11 cellular contexts compared by ENCODE assay signal in the genomic region with DNA sequence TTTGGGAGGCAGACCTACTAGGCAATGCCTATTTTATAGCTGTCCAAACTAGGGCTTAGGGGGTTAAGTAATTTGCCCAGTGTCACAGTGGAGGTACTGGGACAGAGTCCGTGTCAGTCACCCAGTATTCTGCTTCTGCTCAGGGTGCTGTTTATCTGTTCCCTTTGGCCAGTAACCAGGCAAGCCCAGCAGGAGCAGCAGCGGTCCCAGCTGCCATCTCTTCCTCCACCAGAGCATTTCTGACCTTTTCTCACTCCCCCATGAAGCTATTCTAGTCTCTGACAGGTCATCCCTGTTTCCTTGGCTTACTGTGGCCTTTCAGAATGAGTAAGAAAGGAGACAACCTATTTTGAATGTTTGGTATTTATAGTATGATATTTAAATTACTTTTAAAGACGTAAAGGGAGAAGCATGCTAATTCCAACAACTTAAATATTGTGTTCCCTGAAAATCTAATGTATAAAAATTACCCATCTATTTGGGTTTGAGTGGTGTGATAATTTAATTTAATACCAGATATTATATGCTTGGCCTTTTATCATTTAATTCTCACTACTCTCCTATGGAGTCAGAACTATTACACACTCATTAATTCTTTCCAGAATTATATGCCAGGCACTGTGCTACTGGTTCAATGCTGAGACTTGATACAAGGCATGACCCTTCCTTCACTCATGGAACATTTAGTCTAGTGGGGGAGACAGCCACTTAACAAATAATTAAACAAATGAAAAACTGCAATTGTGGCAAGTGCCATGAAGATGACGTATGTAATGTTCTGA.
DNase-seq lines count a peak whose midpoint lies in the region; ATAC-seq and TF ChIP-seq lines count a peak whose summit lies in the region.
"Had no signal": no experiment of that assay in that cellular context is flagged by ENCODE, and none has a peak within 500 bp of the region (broad histone marks: within the 10 kb centered on the region; RNA-seq: fewer than 3 reads in every experiment).

No MANE protein-coding gene starts in this region.

- no peak overlapping the region for H3K9ac ChIP-seq in PC-3 (ENCODE audit: low read length)
- H3K9ac ChIP-seq: BLaER1 had no signal

- H3F3A ChIP-seq in PC-3 (ENCODE audit: low read length, unreplicated experiment): no peaks in the 10 kb centered on the region

- no peak overlapping the region for H2AFZ ChIP-seq in PC-3 (ENCODE audit: low read length)
- H2AFZ ChIP-seq: GM23338 had no signal

- H4K20me1 ChIP-seq in PC-3 (ENCODE audit: low read length): no peaks in the 10 kb centered on the region
- H4K20me1 ChIP-seq: BLaER1 had no signal

- H3K27ac ChIP-seq in PC-3 (ENCODE audit: low read length): no peak overlapping the region
- H3K27ac ChIP-seq: BLaER1 had no signal

- peak; percentile 15 for DNase-seq in stimulated activated naive CD8-positive, alpha-beta T cell treated with anti-CD3 and anti-CD28 coated beads, Interleukin-15, Interleukin-2, amounts not matched to agents 100 U/mL and 50 U/mL, for 24 hours
- DNase-seq in stimulated activated naive CD8-positive, alpha-beta T cell treated with anti-CD3 and anti-CD28 coated beads, Interleukin-15, amount 100 ng/mL, for 72 hours: no peak
- DNase-seq in PC-3 (no peak), RPMI8226 (no peak), 8988T (no peak), NCI-H2227 (lab: John Stamatoyannopoulos, UW; ENCODE audit: unreplicated experiment) (no peak), NCI-H1105 treated with DMSO at 0.1 percent for 48 hours (lab: John Stamatoyannopoulos, UW) (no peak)
- DNase-seq: NCI-H1436 treated with DMSO at 0.1 percent for 48 hours had no signal

- POLR2A ChIA-PET in PC-3 (lab: Charles Lee; ENCODE audit: unreplicated experiment): no interaction called here

- TSS peak; percentile 2 for BruUV-seq in PC-3 (replicated peaks; lab: Mats Ljungman, UMichigan)

- ATAC-seq in stimulated activated naive CD8-positive, alpha-beta T cell treated with anti-CD3 and anti-CD28 coated beads, Interleukin-15, Interleukin-2, amounts not matched to agents 100 U/mL and 50 U/mL, for 24 hours: peak; percentile 92
- ATAC-seq in stimulated activated naive CD8-positive, alpha-beta T cell treated with anti-CD3 and anti-CD28 coated beads, Interleukin-15, amount 100 ng/mL, for 72 hours: no peak
- ATAC-seq in HG02678 (IDR thresholded peaks at IDR 0.05; ENCODE audit: unreplicated experiment): peak; percentile 94
- no peak for ATAC-seq in PC-3
- ATAC-seq: GM23338 had no signal

- no peaks in the 10 kb centered on the region for H3K27me3 ChIP-seq in PC-3 (ENCODE audit: low read length)
- H3K27me3 ChIP-seq: BLaER1 had no signal

- TF ChIP-seq CTCF in PC-3 (conservative IDR thresholded peaks at IDR 0.05; ENCODE audit: low read depth, low read length): no peak

- peaks cover 40% of the 10 kb centered on the region for H3K4me1 Mint-ChIP-seq in stimulated activated naive CD8-positive, alpha-beta T cell treated with anti-CD3 and anti-CD28 coated beads, Interleukin-15, amount 100 ng/mL, for 72 hours

- CTCF ChIA-PET in PC-3 (lab: Charles Lee): interaction anchor here (0.8 kb wide), 1 partner anchor 39 kb away, joined by 3 read pairs; no protein-coding TSS in a partner anchor

- no peaks in the 10 kb centered on the region for H3K79me2 ChIP-seq in PC-3 (ENCODE audit: low read length)

- no peaks in the 10 kb centered on the region for H3K4me1 ChIP-seq in PC-3 (ENCODE audit: insufficient read depth, low read length)

- peaks cover 3% of the 10 kb centered on the region; the same call in 1 of the 2 replicates for H3K36me3 ChIP-seq in PC-3 (ENCODE audit: low read depth, low read length)

- H3K4me3 ChIP-seq in PC-3 (ENCODE audit: low read length): no peak overlapping the region
- H3K4me3 ChIP-seq: BLaER1, GM23338 had no signal

- no peaks in the 10 kb centered on the region for H3K9me3 Mint-ChIP-seq in stimulated activated naive CD8-positive, alpha-beta T cell treated with anti-CD3 and anti-CD28 coated beads, Interleukin-15, amount 100 ng/mL, for 72 hours
- H3K9me3 Mint-ChIP-seq: GM23338 had no signal

- H3K9me2 ChIP-seq in PC-3 (replicated peaks; ENCODE audit: low read length): no peaks in the 10 kb centered on the region

- H3K4me3 Mint-ChIP-seq in stimulated activated naive CD8-positive, alpha-beta T cell treated with anti-CD3 and anti-CD28 coated beads, Interleukin-15, amount 100 ng/mL, for 72 hours: no peak overlapping the region
- H3K4me3 Mint-ChIP-seq: GM23338 had no signal

- intact Hi-C loops in PC-3 (cut with micrococcal nuclease): no loop called here

- no peaks in the 10 kb centered on the region for H3K9me3 ChIP-seq in PC-3 (ENCODE audit: low read length)
- H3K9me3 ChIP-seq: BLaER1 had no signal

- H3K4me2 ChIP-seq in PC-3 (ENCODE audit: low read length): no peak overlapping the region
- H3K4me2 ChIP-seq: BLaER1, GM23338 had no signal

- no peaks in the 10 kb centered on the region for H3K27me3 Mint-ChIP-seq in stimulated activated naive CD8-positive, alpha-beta T cell treated with anti-CD3 and anti-CD28 coated beads, Interleukin-15, amount 100 ng/mL, for 72 hours

- H3K27ac Mint-ChIP-seq in stimulated activated naive CD8-positive, alpha-beta T cell treated with anti-CD3 and anti-CD28 coated beads, Interleukin-15, amount 100 ng/mL, for 72 hours: no peak overlapping the region
- H3K27ac Mint-ChIP-seq: GM23338 had no signal

Comparison
In these comparisons a context has a peak if more than half of its experiments do, and no peak if none do; other contexts are left out.
1. ATAC-seq: peak in stimulated activated naive CD8-positive, alpha-beta T cell treated with anti-CD3 and anti-CD28 coated beads, Interleukin-15, Interleukin-2, amounts not matched to agents 100 U/mL and 50 U/mL, for 24 hours (single experiment) and HG02678 (single experiment); none in stimulated activated naive CD8-positive, alpha-beta T cell treated with anti-CD3 and anti-CD28 coated beads, Interleukin-15, amount 100 ng/mL, for 72 hours (single experiment) and PC-3 (single experiment).